In genomic region chr6:46016063-46016608, GRCh38 we compare ENCODE assay signal across 9 cellular contexts. TPM values are rescaled to one million over a fixed set of nuclear protein-coding genes. Genes with fewer than 3 reads are reported as not detected.
DNase-seq lines count a peak whose midpoint lies in the region; ATAC-seq and TF ChIP-seq lines count a peak whose summit lies in the region.
"Had no signal": no experiment of that assay in that cellular context is flagged by ENCODE, and none has a peak within 500 bp of the region (broad histone marks: within the 10 kb centered on the region; RNA-seq: fewer than 3 reads in every experiment).

No MANE protein-coding gene starts in this region.

- H3K4me1 ChIP-seq in SK-N-SH (ENCODE audit: control insufficient read depth in 1 of 2, insufficient read depth in 2 of 2, low read depth in 1 of 2, low read length in 1 of 2) = no peaks in the 10 kb centered on the region

- TF ChIP-seq CTCF in SK-N-SH (IDR thresholded peaks at IDR 0.05) (no peak), lower leg skin (IDR thresholded peaks at IDR 0.05) (no peak)

- no peaks in the 10 kb centered on the region for H3K9me2 ChIP-seq in SK-N-SH

- no peak for TF ChIP-seq POLR2A in lower leg skin (IDR thresholded peaks at IDR 0.05)

- CTCF ChIA-PET in SK-N-SH (lab: Yijun Ruan, JAX) = no interaction called here

- H3K4me3 Mint-ChIP-seq in activated T-helper 2 cell treated with anti-CD3 and anti-CD28 coated beads, Interferon-gamma antibody, Interleukin-2, Interleukin-4, amounts not matched to agents 10 μg/mL and 5 μg/mL and 100 μg/mL, durations not matched to agents 14 hours and 24 hours and 36 hours (ENCODE audit: low read depth) = peak overlapping the region; percentile 49
- peak overlapping the region; percentile 91 to 97 for H3K4me3 Mint-ChIP-seq in stimulated activated naive CD8-positive, alpha-beta T cell treated with anti-CD3 and anti-CD28 coated beads, Interleukin-15, amount 100 ng/mL, for 72 hours

- peaks cover 5% of the 10 kb centered on the region for H3K9me3 Mint-ChIP-seq in activated T-helper 2 cell treated with anti-CD3 and anti-CD28 coated beads, Interferon-gamma antibody, Interleukin-2, Interleukin-4, amounts not matched to agents 10 μg/mL and 5 μg/mL and 100 μg/mL, durations not matched to agents 14 hours and 24 hours and 36 hours
- H3K9me3 Mint-ChIP-seq in stimulated activated naive CD8-positive, alpha-beta T cell treated with anti-CD3 and anti-CD28 coated beads, Interleukin-15, amount 100 ng/mL, for 72 hours = peaks cover 4 to 7% of the 10 kb centered on the region in 2 donors

- H3K27me3 Mint-ChIP-seq in activated T-helper 2 cell treated with anti-CD3 and anti-CD28 coated beads, Interferon-gamma antibody, Interleukin-2, Interleukin-4, amounts not matched to agents 10 μg/mL and 5 μg/mL and 100 μg/mL, durations not matched to agents 14 hours and 24 hours and 36 hours (ENCODE audit: low read depth) = peaks cover 31% of the 10 kb centered on the region
- H3K27me3 Mint-ChIP-seq in stimulated activated naive CD8-positive, alpha-beta T cell treated with anti-CD3 and anti-CD28 coated beads, Interleukin-15, amount 100 ng/mL, for 72 hours = peaks cover 22% of the 10 kb centered on the region

- intact Hi-C loops in activated T-helper 2 cell treated with anti-CD3 and anti-CD28 coated beads, Interferon-gamma antibody, Interleukin-2, Interleukin-4, amounts not matched to agents 10 μg/mL and 5 μg/mL and 100 μg/mL, durations not matched to agents 14 hours and 24 hours and 36 hours (cut with micrococcal nuclease) = loop anchor here (10.0 kb wide), 3 partner anchors 181 to 1361 kb away; no protein-coding TSS in a partner anchor
- intact Hi-C loops in lower leg skin (cut with DNase I; ENCODE audit: low total_unique reads) = no loop called here

- no peak for TF ChIP-seq EP300 in SK-N-SH (IDR thresholded peaks at IDR 0.05; ENCODE audit: borderline replicate concordance in 1 of 2, low read depth in 1 of 2, low read length in 1 of 2)

- H4K20me1 ChIP-seq in SK-N-SH (ENCODE audit: insufficient read depth) = no peaks in the 10 kb centered on the region

- H3K4me3 ChIP-seq in SK-N-SH (ENCODE audit: low read depth in 2 of 2, low read length in 1 of 2) (no peak overlapping the region), lower leg skin (ENCODE audit: low read depth, poor library complexity, severe bottlenecking) (peak overlapping the region; percentile 20)

- ATAC-seq in SK-N-SH treated with all-trans-retinoic acid at 6 μM for 48 hours (no peak), GM18861 (IDR thresholded peaks at IDR 0.05; ENCODE audit: unreplicated experiment) (no peak), HG03457 (IDR thresholded peaks at IDR 0.05; ENCODE audit: unreplicated experiment) (no peak), HG02884 (IDR thresholded peaks at IDR 0.05; ENCODE audit: unreplicated experiment) (no peak)
- no peak for ATAC-seq in stimulated activated naive CD8-positive, alpha-beta T cell treated with anti-CD3 and anti-CD28 coated beads, Interleukin-15, amount 100 ng/mL, for 72 hours

- 16% methylated on average over 8 of the region's 8 CpGs for WGBS in SK-N-SH (ENCODE audit: low lambda C conversion rate)
- WGBS in lower leg skin, 2 donors = 45 to 56% methylated on average over 6 to 8 of the region's 8 CpGs

- peaks cover 42% of the 10 kb centered on the region for H3K4me1 Mint-ChIP-seq in activated T-helper 2 cell treated with anti-CD3 and anti-CD28 coated beads, Interferon-gamma antibody, Interleukin-2, Interleukin-4, amounts not matched to agents 10 μg/mL and 5 μg/mL and 100 μg/mL, durations not matched to agents 14 hours and 24 hours and 36 hours (ENCODE audit: low read depth)
- H3K4me1 Mint-ChIP-seq in stimulated activated naive CD8-positive, alpha-beta T cell treated with anti-CD3 and anti-CD28 coated beads, Interleukin-15, amount 100 ng/mL, for 72 hours = peaks cover 52% of the 10 kb centered on the region

- H2AFZ ChIP-seq in SK-N-SH (ENCODE audit: low read depth) = no peak overlapping the region

- H3K9ac ChIP-seq in SK-N-SH = no peak overlapping the region

- no peaks in the 10 kb centered on the region for H3K9me3 ChIP-seq in SK-N-SH

- no peak for TF ChIP-seq RAD21 in SK-N-SH (IDR thresholded peaks at IDR 0.05; ENCODE audit: low read length)

- H3K27ac Mint-ChIP-seq in activated T-helper 2 cell treated with anti-CD3 and anti-CD28 coated beads, Interferon-gamma antibody, Interleukin-2, Interleukin-4, amounts not matched to agents 10 μg/mL and 5 μg/mL and 100 μg/mL, durations not matched to agents 14 hours and 24 hours and 36 hours = no peak overlapping the region
- H3K27ac Mint-ChIP-seq in stimulated activated naive CD8-positive, alpha-beta T cell treated with anti-CD3 and anti-CD28 coated beads, Interleukin-15, amount 100 ng/mL, for 72 hours = no peak overlapping the region

- H3K27me3 ChIP-seq in SK-N-SH (ENCODE audit: insufficient read depth) = peaks cover 48% of the 10 kb centered on the region

- H3K27ac ChIP-seq in SK-N-SH (ENCODE audit: low read depth in 2 of 2, low read length in 1 of 2) = no peak overlapping the region

- no peak overlapping the region for H3K4me2 ChIP-seq in SK-N-SH

- H3K36me3 Mint-ChIP-seq in activated T-helper 2 cell treated with anti-CD3 and anti-CD28 coated beads, Interferon-gamma antibody, Interleukin-2, Interleukin-4, amounts not matched to agents 10 μg/mL and 5 μg/mL and 100 μg/mL, durations not matched to agents 14 hours and 24 hours and 36 hours (ENCODE audit: low read depth) = no peaks in the 10 kb centered on the region

- no peaks in the 10 kb centered on the region for H3K79me2 ChIP-seq in SK-N-SH (ENCODE audit: insufficient read depth)

- peak; percentile 22 for DNase-seq in SK-N-SH
- no peak for DNase-seq in activated T-helper 2 cell treated with anti-CD3 and anti-CD28 coated beads, Interferon-gamma antibody, Interleukin-2, Interleukin-4, amounts not matched to agents 10 μg/mL and 5 μg/mL and 100 μg/mL, durations not matched to agents 14 hours and 24 hours and 36 hours (ENCODE audit: low spot score)
- DNase-seq in lower leg skin (ENCODE audit: low spot score in 2 of 2) = no peak
- no peak for DNase-seq in stimulated activated naive CD8-positive, alpha-beta T cell treated with anti-CD3 and anti-CD28 coated beads, Interleukin-15, amount 100 ng/mL, for 72 hours
- DNase-seq: SHP77 had no signal

- POLR2A ChIA-PET in SK-N-SH (lab: Yijun Ruan, JAX) = no interaction called here

- H3F3A ChIP-seq in SK-N-SH (replicated peaks; ENCODE audit: insufficient read depth) = no peaks in the 10 kb centered on the region

- H3K36me3 ChIP-seq in SK-N-SH (replicated peaks in 1 of 2; ENCODE audit: control insufficient read depth in 1 of 2, insufficient read depth in 2 of 2, low read length in 1 of 2) = no peaks in the 10 kb centered on the region

TF ChIP-seq in SK-N-SH, 30 proteins besides CTCF, POLR2A, EP300 and RAD21 (continues in another document):
- TF ChIP-seq MEF2A (IDR thresholded peaks at IDR 0.05; ENCODE audit: borderline replicate concordance, low read depth) = no peak
- TF ChIP-seq SMC3 (IDR thresholded peaks at IDR 0.05; ENCODE audit: low read depth, low read length) = no peak
- TF ChIP-seq ZBTB33 (IDR thresholded peaks at IDR 0.05; ENCODE audit: borderline replicate concordance, low read depth) = no peak

TF ChIP-seq in SK-N-SH treated with all-trans-retinoic acid at 6 μM for 48 hours, 23 proteins besides CTCF, POLR2A, EP300 and RAD21:
- TF ChIP-seq ZFP30 (CRISPR knock-in tag; IDR thresholded peaks at IDR 0.05) (no peak), SNAI2 (CRISPR knock-in tag; IDR thresholded peaks at IDR 0.05) (no peak)

RNA-seq across cellular contexts. Expression of gene CLIC5, which starts 0.5 kb away (rescaled TPM):
- 0.03 TPM in 1 of 2 replicates, not detected in the other for polyA plus RNA-seq in SK-N-SH (2012; rRNA removed)
- polyA plus RNA-seq in SK-N-SH (2012; cell fraction: cytosol; rRNA removed) = under 0.01 and 0.01 TPM in 2 replicates
- polyA plus RNA-seq in SK-N-SH (2012; cell fraction: nucleus; rRNA removed) = 0.02 TPM in 1 of 2 replicates, not detected in the other
- 3.0 and 3.8 TPM in 2 replicates for total RNA-seq in activated T-helper 2 cell treated with anti-CD3 and anti-CD28 coated beads, Interferon-gamma antibody, Interleukin-2, Interleukin-4, amounts not matched to agents 10 μg/mL and 5 μg/mL and 100 μg/mL, durations not matched to agents 14 hours and 24 hours and 36 hours
- 1 to 10 TPM; 1.2 to 1.9 (median 1.4) TPM for total RNA-seq in lower leg skin
